Comparison of ENCODE assay signal across 15 cellular contexts in the genomic region with DNA sequence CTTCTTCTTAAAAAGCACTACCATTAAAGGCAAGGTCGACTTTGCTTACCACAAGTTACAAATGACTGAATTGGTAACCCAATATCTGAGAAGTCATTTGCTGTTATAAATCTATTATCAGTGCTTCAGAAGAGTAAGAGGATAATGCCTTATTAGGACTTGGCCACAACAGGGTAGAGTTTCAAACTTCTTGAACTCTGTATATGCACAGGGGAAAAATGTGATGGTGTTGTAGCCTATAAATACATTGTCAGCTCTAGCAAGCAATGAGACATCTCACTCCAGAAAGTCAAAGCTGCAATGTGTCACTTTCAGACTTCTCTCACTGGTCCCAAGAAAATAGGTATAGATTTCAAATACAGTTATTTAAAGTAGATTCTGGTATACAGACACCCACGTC.
DNase-seq lines count a peak whose midpoint lies in the region; ATAC-seq lines count a peak whose summit lies in the region.
"Had no signal": no experiment of that assay in that cellular context is flagged by ENCODE, and none has a peak within 500 bp of the region (broad histone marks: within the 10 kb centered on the region; RNA-seq: fewer than 3 reads in every experiment).

No MANE protein-coding gene starts in this region.

- H3K27ac Mint-ChIP-seq in activated naive CD8-positive, alpha-beta T cell treated with anti-CD3 and anti-CD28 coated beads, Interleukin-2, amount 50 U/mL, for 24 hours = no peak overlapping the region

- no peaks in the 10 kb centered on the region for H3K27me3 Mint-ChIP-seq in activated naive CD8-positive, alpha-beta T cell treated with anti-CD3 and anti-CD28 coated beads, Interleukin-2, amount 50 U/mL, for 24 hours

- no peaks in the 10 kb centered on the region for H3K9me3 Mint-ChIP-seq in activated naive CD8-positive, alpha-beta T cell treated with anti-CD3 and anti-CD28 coated beads, Interleukin-2, amount 50 U/mL, for 24 hours

- no peak for DNase-seq in T-helper 9 cell
- DNase-seq in activated naive CD8-positive, alpha-beta T cell treated with anti-CD3 and anti-CD28 coated beads, Interleukin-2, amount 50 U/mL, for 24 hours = no peak
- DNase-seq in NCI-H345 treated with DMSO at 0.1 percent for 48 hours (lab: John Stamatoyannopoulos, UW; ENCODE audit: unreplicated experiment) = no peak
- DNase-seq: activated CD4-positive, alpha-beta T cell treated with anti-CD3 and anti-CD28 coated beads, Interleukin-2, amount 50 U/mL, for 48 hours; activated gamma-delta T cell; KBM-7; mammary epithelial cell; NCI-H69; stimulated activated CD4-positive, alpha-beta T cell treated with anti-CD3 and anti-CD28 coated beads, Interleukin-4, amount 100 ng/mL, for 24 hours; stimulated activated naive CD4-positive, alpha-beta T cell had no signal

- ATAC-seq in GM18511 (IDR thresholded peaks at IDR 0.05; ENCODE audit: unreplicated experiment) = peak; percentile 70
- peak; percentile 62 for ATAC-seq in GM21515 (IDR thresholded peaks at IDR 0.05; ENCODE audit: unreplicated experiment)
- ATAC-seq in HG02981 (IDR thresholded peaks at IDR 0.05; ENCODE audit: unreplicated experiment) = peak; percentile 50
- peak; percentile 64 for ATAC-seq in HG03565 (IDR thresholded peaks at IDR 0.05; ENCODE audit: unreplicated experiment)
- ATAC-seq in activated naive CD8-positive, alpha-beta T cell treated with anti-CD3 and anti-CD28 coated beads, Interleukin-2, amount 50 U/mL, for 24 hours = no peak
- ATAC-seq in GM19023 (IDR thresholded peaks at IDR 0.05; ENCODE audit: unreplicated experiment) = no peak

- no peaks in the 10 kb centered on the region for H3K36me3 Mint-ChIP-seq in activated naive CD8-positive, alpha-beta T cell treated with anti-CD3 and anti-CD28 coated beads, Interleukin-2, amount 50 U/mL, for 24 hours (ENCODE audit: low read depth)

- no peaks in the 10 kb centered on the region for H3K4me1 Mint-ChIP-seq in activated naive CD8-positive, alpha-beta T cell treated with anti-CD3 and anti-CD28 coated beads, Interleukin-2, amount 50 U/mL, for 24 hours

- H3K4me3 Mint-ChIP-seq in activated naive CD8-positive, alpha-beta T cell treated with anti-CD3 and anti-CD28 coated beads, Interleukin-2, amount 50 U/mL, for 24 hours = no peak overlapping the region

Comparison
In these comparisons a context has a peak if more than half of its experiments do, and no peak if none do; other contexts are left out.
1. ATAC-seq: peak in GM18511 (single experiment), GM21515 (single experiment), HG02981 (single experiment) and HG03565 (single experiment); none in activated naive CD8-positive, alpha-beta T cell treated with anti-CD3 and anti-CD28 coated beads, Interleukin-2, amount 50 U/mL, for 24 hours (single experiment) and GM19023 (single experiment).